18 cellular contexts compared by ENCODE assay signal in the genomic region with DNA sequence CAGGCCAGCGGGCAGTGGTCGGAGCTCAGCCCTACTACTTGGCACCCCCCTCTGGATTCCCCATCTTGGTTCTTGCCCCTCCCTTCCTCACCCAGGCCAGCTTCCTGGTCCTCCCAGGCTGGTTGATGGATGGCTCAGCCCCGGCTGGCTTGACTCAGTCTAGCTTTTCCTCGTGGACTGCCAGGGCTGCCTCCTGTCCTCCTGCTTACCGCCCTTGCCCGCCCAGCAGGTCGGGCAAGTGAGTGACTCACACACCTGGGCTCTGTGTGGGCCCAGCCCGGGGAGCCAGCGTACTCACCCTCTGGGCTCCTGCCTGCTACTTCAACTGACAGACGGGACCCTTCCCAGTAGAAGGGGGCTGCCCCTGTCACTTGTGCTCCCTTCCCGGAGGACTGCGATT. TPM values are rescaled to one million over a fixed set of nuclear protein-coding genes. Genes with fewer than 3 reads are reported as not detected.
DNase-seq lines count a peak whose midpoint lies in the region; ATAC-seq and TF ChIP-seq lines count a peak whose summit lies in the region.
"Had no signal": no experiment of that assay in that cellular context is flagged by ENCODE, and none has a peak within 500 bp of the region (broad histone marks: within the 10 kb centered on the region; RNA-seq: fewer than 3 reads in every experiment).

No MANE protein-coding gene starts in this region.

- no peaks in the 10 kb centered on the region for H3K9me2 ChIP-seq in PC-3 (replicated peaks; ENCODE audit: low read length)

- H3K27me3 Mint-ChIP-seq in endothelial cell (ENCODE audit: unreplicated experiment): peaks cover 12% of the 10 kb centered on the region

- H3K27ac Mint-ChIP-seq in endothelial cell (ENCODE audit: unreplicated experiment): no peak overlapping the region
- H3K27ac Mint-ChIP-seq: natural killer cell; stimulated activated naive CD8-positive, alpha-beta T cell treated with anti-CD3 and anti-CD28 coated beads, Interleukin-15, amount 100 ng/mL, for 72 hours had no signal

- H2AFZ ChIP-seq in PC-3 (ENCODE audit: low read length): peak overlapping the region; percentile 60
- no peak overlapping the region for H2AFZ ChIP-seq in neuronal stem cell (ENCODE audit: low read length)

- peak overlapping the region; percentile 3 for H4K91ac ChIP-seq in neuronal stem cell (ENCODE audit: low read depth, low read length, poor library complexity)

- H3K4me3 ChIP-seq in PC-3 (ENCODE audit: low read length) (peak overlapping the region; percentile 51), neuronal stem cell (ENCODE audit: low read length in 2 of 2) (no peak overlapping the region), brain microvascular endothelial cell (ENCODE audit: low read depth, low read length) (no peak overlapping the region)

- H3F3A ChIP-seq in PC-3 (ENCODE audit: low read length, unreplicated experiment): no peaks in the 10 kb centered on the region

- CTCF ChIA-PET in PC-3 (lab: Charles Lee): no interaction called here

- no peaks in the 10 kb centered on the region for H3K4me1 Mint-ChIP-seq in endothelial cell (ENCODE audit: unreplicated experiment)
- H3K4me1 Mint-ChIP-seq: natural killer cell; stimulated activated naive CD8-positive, alpha-beta T cell treated with anti-CD3 and anti-CD28 coated beads, Interleukin-15, amount 100 ng/mL, for 72 hours had no signal

- H2BK120ac ChIP-seq in neuronal stem cell (ENCODE audit: low read depth, low read length): no peak overlapping the region

- peaks cover 22% of the 10 kb centered on the region for H3K4me1 ChIP-seq in PC-3 (ENCODE audit: insufficient read depth, low read length)
- H3K4me1 ChIP-seq in neuronal stem cell (ENCODE audit: control insufficient read depth in 2 of 2, insufficient read depth in 1 of 2, low read depth in 1 of 2, low read length in 2 of 2): peaks cover 7 to 12% of the 10 kb centered on the region in 2 donors

- H3K27me3 ChIP-seq in PC-3 (ENCODE audit: low read length): no peaks in the 10 kb centered on the region
- H3K27me3 ChIP-seq in neuronal stem cell (ENCODE audit: control insufficient read depth in 3 of 3, insufficient read depth in 3 of 3, low read depth in 1 of 3, low read length in 3 of 3): peaks cover 0 to 23% (median 2%) of the 10 kb centered on the region in 3 experiments
- H3K27me3 ChIP-seq in brain microvascular endothelial cell (replicated peaks): no peaks in the 10 kb centered on the region

- H4K8ac ChIP-seq in neuronal stem cell (ENCODE audit: low read depth, low read length): no peak overlapping the region

- H3K4ac ChIP-seq in neuronal stem cell (ENCODE audit: low read length): no peak overlapping the region

- peak overlapping the region; percentile 30 for H2AK5ac ChIP-seq in neuronal stem cell (ENCODE audit: low read depth, low read length)

- BruUV-seq in PC-3 (replicated peaks; lab: Mats Ljungman, UMichigan): no TSS peak

- H2BK5ac ChIP-seq in neuronal stem cell (ENCODE audit: low read length): no peak overlapping the region

- no peaks in the 10 kb centered on the region for H4K20me1 ChIP-seq in PC-3 (ENCODE audit: low read length)

- no CpG with 5 or more reads among the region's 12 CpGs for WGBS in neuronal stem cell (ENCODE audit: extremely low coverage in 2 of 2, insufficient read length in 2 of 2, insufficient replicate concordance in 1 of 2), 2 donors

- peak; percentile 39 for DNase-seq in COLO668 (lab: John Stamatoyannopoulos, UW; ENCODE audit: unreplicated experiment)
- DNase-seq in PC-3: peak; percentile 95
- DNase-seq in neuronal stem cell (ENCODE audit: low spot score): no peak
- no peak for DNase-seq in endothelial cell (ENCODE audit: low spot score)
- no peak for DNase-seq in SK-N-DZ (ENCODE audit: low spot score)
- no peak for DNase-seq in brain microvascular endothelial cell
- DNase-seq in NK-92 (lab: John Stamatoyannopoulos, UW; ENCODE audit: unreplicated experiment): no peak
- DNase-seq: activated gamma-delta T cell treated with Interleukin-2 at 50 U/mL for 16 hours; COR-L47; foreskin fibroblast; natural killer cell; NCI-H2081 treated with DMSO at 0.1 percent for 48 hours; NK-92 treated with Interleukin-12 subunit alpha and Interleukin-12 subunit beta, amount 100 ng/mL, for 24 hours; stimulated activated naive CD8-positive, alpha-beta T cell treated with anti-CD3 and anti-CD28 coated beads, Interleukin-15, amount 100 ng/mL, for 72 hours; WERI-Rb-1 had no signal

- H3K36me3 ChIP-seq in PC-3 (ENCODE audit: low read depth, low read length): no peaks in the 10 kb centered on the region
- H3K36me3 ChIP-seq in neuronal stem cell (replicated peaks in 1 of 2; ENCODE audit: control insufficient read depth in 2 of 2, insufficient read depth in 2 of 2, low read length in 2 of 2): no peaks in the 10 kb centered on the region
- no peaks in the 10 kb centered on the region for H3K36me3 ChIP-seq in brain microvascular endothelial cell (replicated peaks)
- H3K36me3 ChIP-seq: WERI-Rb-1 had no signal

- H3K36me3 Mint-ChIP-seq in endothelial cell (ENCODE audit: low read depth, unreplicated experiment): no peaks in the 10 kb centered on the region
- H3K36me3 Mint-ChIP-seq: natural killer cell had no signal

- peak overlapping the region; percentile 28 for H2BK15ac ChIP-seq in neuronal stem cell (ENCODE audit: low read length)

- H3K9ac ChIP-seq in PC-3 (ENCODE audit: low read length): peak overlapping the region; percentile 21; the same call in 1 of the 2 replicates
- peak overlapping the region; percentile 15 for H3K9ac ChIP-seq in neuronal stem cell (ENCODE audit: low read depth, low read length, poor library complexity)

- ATAC-seq in PC-3: peak; percentile 96
- peak; percentile 97 for ATAC-seq in esophagus mucosa
- ATAC-seq: natural killer cell; sciatic nerve; stimulated activated naive CD8-positive, alpha-beta T cell treated with anti-CD3 and anti-CD28 coated beads, Interleukin-15, amount 100 ng/mL, for 72 hours had no signal

- POLR2A ChIA-PET in PC-3 (lab: Charles Lee; ENCODE audit: unreplicated experiment): no interaction called here

- H3K9me3 ChIP-seq in PC-3 (ENCODE audit: low read length) (no peaks in the 10 kb centered on the region), neuronal stem cell (replicated peaks in 1 of 2; ENCODE audit: control insufficient read depth in 2 of 2, insufficient read depth in 1 of 2, low read depth in 1 of 2, low read length in 2 of 2) (no peaks in the 10 kb centered on the region)

- no peak overlapping the region for H3K23ac ChIP-seq in neuronal stem cell (ENCODE audit: low read depth, low read length, poor library complexity)

- H3K27ac ChIP-seq in PC-3 (ENCODE audit: low read length) (peak overlapping the region; percentile 42; the same call in 1 of the 2 replicates), neuronal stem cell (replicated peaks; ENCODE audit: low read length) (no peak overlapping the region), brain microvascular endothelial cell (no peak overlapping the region)
- H3K27ac ChIP-seq: WERI-Rb-1 had no signal

- in situ Hi-C loops in brain microvascular endothelial cell (cut with HindIII; ENCODE audit: low pct_ligation_motif_present, low sequenced_read_pairs): no loop called here

- H3K79me1 ChIP-seq in neuronal stem cell (ENCODE audit: low read depth, low read length): no peaks in the 10 kb centered on the region

- no peaks in the 10 kb centered on the region for H3K9me3 Mint-ChIP-seq in endothelial cell (ENCODE audit: unreplicated experiment)
- H3K9me3 Mint-ChIP-seq: natural killer cell; stimulated activated naive CD8-positive, alpha-beta T cell treated with anti-CD3 and anti-CD28 coated beads, Interleukin-15, amount 100 ng/mL, for 72 hours had no signal

- no peak overlapping the region for H3K4me3 Mint-ChIP-seq in endothelial cell (ENCODE audit: unreplicated experiment)
- H3K4me3 Mint-ChIP-seq: natural killer cell; stimulated activated naive CD8-positive, alpha-beta T cell treated with anti-CD3 and anti-CD28 coated beads, Interleukin-15, amount 100 ng/mL, for 72 hours had no signal

- no peak overlapping the region for H3K14ac ChIP-seq in neuronal stem cell (ENCODE audit: low read length)

- peak overlapping the region; percentile 4 for H3K18ac ChIP-seq in neuronal stem cell (ENCODE audit: low read length)

- no peak for TF ChIP-seq CTCF in PC-3 (conservative IDR thresholded peaks at IDR 0.05; ENCODE audit: low read depth, low read length)
- TF ChIP-seq CTCF in endothelial cell (IDR thresholded peaks at IDR 0.05; ENCODE audit: unreplicated experiment): no peak
- TF ChIP-seq CTCF in brain microvascular endothelial cell (IDR thresholded peaks at IDR 0.05; ENCODE audit: low read depth, low read length, missing control alignments): no peak

- H3K4me2 ChIP-seq in PC-3 (ENCODE audit: low read length): peak overlapping the region; percentile 74
- H3K4me2 ChIP-seq in neuronal stem cell (ENCODE audit: insufficient read depth, low read length, poor library complexity, severe bottlenecking): no peak overlapping the region

- H3K79me2 ChIP-seq in PC-3 (ENCODE audit: low read length): no peaks in the 10 kb centered on the region

- intact Hi-C loops in PC-3 (cut with micrococcal nuclease): no loop called here

- H2BK12ac ChIP-seq in neuronal stem cell (ENCODE audit: low read length): peak overlapping the region; percentile 6

RNA-seq across cellular contexts. Expression of a gene that starts 19.5 kb away (rescaled TPM):
- 11.2 and 11.3 TPM in 2 replicates for total RNA-seq in PC-3 (2014; rRNA removed)
- 28.3 TPM for total RNA-seq in esophagus mucosa
- polyA plus RNA-seq in neuronal stem cell (2013, experiment 1 of 2): 14.6 TPM
- 14.8 TPM for polyA plus RNA-seq in neuronal stem cell (2013, experiment 2 of 2)
- 3.1 TPM for total RNA-seq in endothelial cell (ENCODE audit: unreplicated experiment)
- 14.8 and 17.7 TPM in 2 replicates for polyA plus RNA-seq in SK-N-DZ (2014; cell fraction: cytosol; rRNA removed)
- 33.8 and 51.0 TPM in 2 replicates for polyA plus RNA-seq in SK-N-DZ (2014; cell fraction: nucleus; rRNA removed)
- total RNA-seq: activated CD8-positive, alpha-beta memory T cell treated with anti-CD3 and anti-CD28 coated beads for 36 hours had no signal

Comparison
In these comparisons a context has a peak if more than half of its experiments do, and no peak if none do; other contexts are left out.
1. DNase-seq: peak in COLO668 (single experiment) and PC-3 (single experiment); none in neuronal stem cell (single experiment), endothelial cell (single experiment), SK-N-DZ (single experiment), brain microvascular endothelial cell (single experiment) and NK-92 (single experiment).